In the genomic region with DNA sequence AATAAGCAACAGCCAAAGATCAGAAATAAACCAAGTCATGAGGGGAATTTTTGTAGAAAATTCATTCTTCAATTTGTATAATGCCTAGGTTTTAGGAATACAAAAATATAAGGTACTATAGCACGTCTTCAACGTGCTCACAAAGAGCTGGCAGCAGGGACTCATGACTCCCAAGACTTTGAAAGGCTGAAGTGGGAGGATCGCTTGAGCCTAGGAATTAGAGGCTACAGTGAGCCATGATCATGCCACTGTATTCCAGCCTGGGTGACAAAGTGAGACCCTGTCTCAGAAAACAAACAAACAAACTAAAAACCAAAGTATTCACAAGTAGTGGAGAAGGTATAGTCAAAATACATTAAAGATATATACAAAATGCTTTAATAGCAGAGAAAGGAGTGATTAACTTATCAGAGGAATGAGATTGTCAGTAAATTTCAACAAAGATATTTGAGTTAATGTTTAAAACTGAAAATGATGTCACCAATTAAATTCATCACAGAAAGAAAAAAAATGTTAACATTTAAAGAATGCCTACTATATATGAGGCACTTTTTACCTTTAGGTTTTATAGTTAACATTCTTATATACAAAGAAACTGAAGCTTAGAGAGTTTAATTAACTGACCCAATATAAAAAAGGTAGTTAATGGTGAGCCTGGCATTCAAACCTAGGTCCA, we compare ENCODE assay signal across 13 cellular contexts. TPM values are rescaled to one million over a fixed set of nuclear protein-coding genes. Genes with fewer than 3 reads are reported as not detected.
DNase-seq lines count a peak whose midpoint lies in the region; ATAC-seq and TF ChIP-seq lines count a peak whose summit lies in the region.
"Had no signal": no experiment of that assay in that cellular context is flagged by ENCODE, and none has a peak within 500 bp of the region (broad histone marks: within the 10 kb centered on the region; RNA-seq: fewer than 3 reads in every experiment).

No MANE protein-coding gene starts in this region.

- H3K27ac ChIP-seq in SU-DHL-6 (ENCODE audit: low read depth, low read length) (peak overlapping the region; percentile 33), smooth muscle cell (ENCODE audit: low read depth) (peak overlapping the region; percentile 82)
- no peak overlapping the region for H3K27ac ChIP-seq in effector memory CD4-positive, alpha-beta T cell (ENCODE audit: insufficient read depth, low read length, poor library complexity, severe bottlenecking)

- no peaks in the 10 kb centered on the region; the same call in 1 of the 2 replicates for H3K36me3 ChIP-seq in SU-DHL-6 (ENCODE audit: low read length)
- H3K36me3 ChIP-seq in smooth muscle cell (ENCODE audit: low read depth) = no peaks in the 10 kb centered on the region
- H3K36me3 ChIP-seq in effector memory CD4-positive, alpha-beta T cell (ENCODE audit: control insufficient read depth, insufficient read depth, low read length) = no peaks in the 10 kb centered on the region
- H3K36me3 ChIP-seq: right lobe of liver had no signal

- H3K79me2 ChIP-seq in SU-DHL-6 (ENCODE audit: insufficient read depth, low read length) (peaks cover 80% of the 10 kb centered on the region), smooth muscle cell (ENCODE audit: low read depth) (peaks cover 80% of the 10 kb centered on the region)

- H3K27me3 ChIP-seq in SU-DHL-6 (ENCODE audit: low read length) (no peaks in the 10 kb centered on the region), smooth muscle cell (ENCODE audit: low read depth) (no peaks in the 10 kb centered on the region)
- no peaks in the 10 kb centered on the region for H3K27me3 ChIP-seq in effector memory CD4-positive, alpha-beta T cell (replicated peaks; ENCODE audit: control insufficient read depth, insufficient read depth, low read length, poor library complexity, severe bottlenecking)
- H3K27me3 ChIP-seq: right lobe of liver had no signal

- H3K27me3 Mint-ChIP-seq in activated T-cell treated with anti-CD3 and anti-CD28 coated beads, Interleukin-2, amount 50 U/mL, for 72 hours (ENCODE audit: low read depth) = no peaks in the 10 kb centered on the region

- peak overlapping the region; percentile 21; the same call in 1 of the 2 replicates for H3K9ac ChIP-seq in SU-DHL-6 (ENCODE audit: low read length)
- peak overlapping the region; percentile 45 for H3K9ac ChIP-seq in smooth muscle cell (ENCODE audit: low read depth)

- DNase-seq in activated T-cell treated with anti-CD3 and anti-CD28 coated beads, Interleukin-2, amount 50 U/mL, for 72 hours = no peak
- DNase-seq in activated T-cell treated with anti-CD3 and anti-CD28 coated beads, Interleukin-2, amount 50 U/mL, for 1 hour = no peak
- DNase-seq in fibroblast of the aortic adventitia (ENCODE audit: low read depth) (peak; percentile 8), smooth muscle cell (lab: John Stamatoyannopoulos, UW; ENCODE audit: unreplicated experiment) (no peak), DMS 273 (lab: John Stamatoyannopoulos, UW; ENCODE audit: unreplicated experiment) (no peak), HUDEP-2 (lab: John Stamatoyannopoulos, UW; ENCODE audit: unreplicated experiment in 76 of 76) (no peak)
- DNase-seq in effector memory CD4-positive, alpha-beta T cell = no peak
- DNase-seq: activated CD8-positive, alpha-beta memory T cell treated with anti-CD3 and anti-CD28 coated beads, Interleukin-2, amount 50 U/mL, for 4 hours; NCI-H1048; NCI-H510A; right lobe of liver had no signal

- H3K9me3 ChIP-seq in SU-DHL-6 (ENCODE audit: insufficient read depth, low read length) = no peaks in the 10 kb centered on the region
- H3K9me3 ChIP-seq in smooth muscle cell (replicated peaks; ENCODE audit: low read depth) = no peaks in the 10 kb centered on the region
- no peaks in the 10 kb centered on the region for H3K9me3 ChIP-seq in effector memory CD4-positive, alpha-beta T cell (ENCODE audit: control insufficient read depth, low read length)
- H3K9me3 ChIP-seq: right lobe of liver had no signal

- WGBS in smooth muscle cell (ENCODE audit: low lambda C conversion rate) = 44% methylated on average over 3 of the region's 3 CpGs

- H3K9me2 ChIP-seq in SU-DHL-6 (replicated peaks; ENCODE audit: insufficient read depth, low read length) = no peaks in the 10 kb centered on the region

- H3K4me2 ChIP-seq in SU-DHL-6 (ENCODE audit: low read depth, low read length, poor library complexity, severe bottlenecking) (peak overlapping the region; percentile 61), smooth muscle cell (peak overlapping the region; percentile 57)

- ATAC-seq in activated T-cell treated with anti-CD3 and anti-CD28 coated beads, Interleukin-2, amount 50 U/mL, for 72 hours (replicated peaks in 1 of 2) = no peak

- peak overlapping the region; percentile 63 to 98 for H3K4me3 Mint-ChIP-seq in activated T-cell treated with anti-CD3 and anti-CD28 coated beads, Interleukin-2, amount 50 U/mL, for 72 hours

- TF ChIP-seq CTCF in SU-DHL-6 (IDR thresholded peaks at IDR 0.05; ENCODE audit: insufficient read depth, low read length, poor library complexity, severe bottlenecking) (no peak), fibroblast of the aortic adventitia (IDR thresholded peaks at IDR 0.05; ENCODE audit: insufficient read depth, low read length) (no peak), smooth muscle cell (IDR thresholded peaks at IDR 0.05; ENCODE audit: borderline replicate concordance, insufficient read depth, poor library complexity, severe bottlenecking) (no peak)

- H3K4me1 Mint-ChIP-seq in activated T-cell treated with anti-CD3 and anti-CD28 coated beads, Interleukin-2, amount 50 U/mL, for 72 hours (ENCODE audit: low read depth) = peaks cover 79% of the 10 kb centered on the region

- H3K36me3 Mint-ChIP-seq in activated T-cell treated with anti-CD3 and anti-CD28 coated beads, Interleukin-2, amount 50 U/mL, for 72 hours (ENCODE audit: insufficient read depth in 2 of 2) = peaks cover 7 to 10% of the 10 kb centered on the region in 2 donors

- peak overlapping the region; percentile 94 for H3K27ac Mint-ChIP-seq in activated T-cell treated with anti-CD3 and anti-CD28 coated beads, Interleukin-2, amount 50 U/mL, for 72 hours

- H3F3A ChIP-seq in SU-DHL-6 (ENCODE audit: insufficient read depth) (peaks cover 26% of the 10 kb centered on the region; the same call in 1 of the 2 replicates), smooth muscle cell (ENCODE audit: low read depth) (peaks cover 6% of the 10 kb centered on the region)

- no peaks in the 10 kb centered on the region for H3K9me3 Mint-ChIP-seq in activated T-cell treated with anti-CD3 and anti-CD28 coated beads, Interleukin-2, amount 50 U/mL, for 72 hours

- H3K4me1 ChIP-seq in smooth muscle cell (ENCODE audit: low read depth) = peaks cover 17% of the 10 kb centered on the region
- peaks cover 19% of the 10 kb centered on the region for H3K4me1 ChIP-seq in effector memory CD4-positive, alpha-beta T cell (ENCODE audit: control insufficient read depth, insufficient read depth, low read length, poor library complexity, severe bottlenecking)

- H3K4me3 ChIP-seq in SU-DHL-6 (ENCODE audit: insufficient read depth, low read length, poor library complexity, severe bottlenecking) (peak overlapping the region; percentile 30), fibroblast of the aortic adventitia (ENCODE audit: low read depth, low read length) (no peak overlapping the region), smooth muscle cell (no peak overlapping the region)
- H3K4me3 ChIP-seq in effector memory CD4-positive, alpha-beta T cell (ENCODE audit: insufficient read depth, low read depth, low read length, poor library complexity, severe bottlenecking) = no peak overlapping the region
- H3K4me3 ChIP-seq: lung, right lobe of liver had no signal

- peaks cover 33% of the 10 kb centered on the region for H4K20me1 ChIP-seq in SU-DHL-6 (ENCODE audit: low read depth, low read length)
- H4K20me1 ChIP-seq in smooth muscle cell (ENCODE audit: low read depth) = peaks cover 71% of the 10 kb centered on the region

- H2AFZ ChIP-seq in SU-DHL-6 (ENCODE audit: low read depth, low read length, severe bottlenecking) = no peak overlapping the region
- H2AFZ ChIP-seq in smooth muscle cell (ENCODE audit: low read depth) = no peak overlapping the region

RNA-seq across cellular contexts. Expression of a gene that starts 3.2 kb away (rescaled TPM):
- total RNA-seq in activated T-cell treated with anti-CD3 and anti-CD28 coated beads, Interleukin-2, amount 50 U/mL, for 72 hours = 10 to 100 TPM; 69.2 to 71.7 TPM
- total RNA-seq in fibroblast of the aortic adventitia (ENCODE audit: low replicate concordance) (17.8 and 34.4 TPM in 2 replicates), smooth muscle cell (30.4 and 39.0 TPM in 2 replicates)
- 43.3 and 43.7 TPM in 2 replicates for polyA plus RNA-seq in smooth muscle cell

RNA-seq across cellular contexts. Expression of a gene that starts 50.1 kb away (rescaled TPM):
- total RNA-seq in activated T-cell treated with anti-CD3 and anti-CD28 coated beads, Interleukin-2, amount 50 U/mL, for 72 hours = 10 to 100 TPM; 56.3 to 74.7 TPM
- total RNA-seq in fibroblast of the aortic adventitia (ENCODE audit: low replicate concordance) (10.9 and 24.7 TPM in 2 replicates), smooth muscle cell (11.4 and 13.4 TPM in 2 replicates)
- polyA plus RNA-seq in smooth muscle cell = 25.4 and 25.8 TPM in 2 replicates
